8 cellular contexts compared by ENCODE assay signal in the genomic region with DNA sequence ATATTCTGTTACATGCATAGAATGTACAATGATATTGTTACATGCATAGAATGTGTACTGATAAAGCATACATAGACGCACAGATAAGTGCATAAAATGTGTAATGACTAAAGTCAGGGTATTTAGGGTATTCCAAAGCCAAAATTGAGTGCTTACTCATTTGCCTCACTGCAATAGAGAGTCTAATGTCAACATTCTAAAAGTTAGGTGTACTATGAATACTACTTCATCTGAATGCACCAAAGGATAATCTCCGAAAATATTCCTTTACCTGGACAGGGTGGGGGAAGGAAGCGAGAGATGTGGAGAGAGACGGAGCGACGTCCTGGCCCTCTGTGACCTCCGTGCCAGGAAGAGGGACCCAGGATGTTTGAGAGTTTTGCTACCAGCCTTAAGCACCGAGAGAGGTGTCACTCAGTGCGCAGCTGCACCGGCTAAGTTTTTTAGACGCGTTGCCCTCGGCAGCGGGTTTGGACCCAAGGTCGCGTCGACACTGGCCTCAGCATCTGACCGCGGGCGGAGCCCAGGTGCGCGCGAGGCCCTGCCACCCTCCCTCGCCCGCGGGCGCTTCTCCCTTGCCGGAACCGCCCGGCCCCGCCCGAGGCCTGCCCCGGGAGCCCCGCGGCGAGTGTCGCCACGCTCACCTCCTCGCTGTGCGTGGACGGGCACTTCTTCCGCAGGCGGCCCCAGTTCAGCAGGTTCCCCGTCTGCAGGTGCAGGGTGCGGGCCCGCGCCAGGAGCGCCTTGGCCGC. TPM values are rescaled to one million over a fixed set of nuclear protein-coding genes. Genes with fewer than 3 reads are reported as not detected.
A peak's percentile ranks its signal among the peaks of the same experiment; 100 is the strongest.
DNase-seq lines count a peak whose midpoint lies in the region; ATAC-seq, FAIRE-seq and TF ChIP-seq lines count a peak whose summit lies in the region.

No MANE protein-coding gene starts in this region.

- TF ChIP-seq POLR2A in prostate gland (IDR thresholded peaks at IDR 0.05): no peak

- BruUV-seq in A673 (replicated peaks; lab: Mats Ljungman, UMichigan) (no TSS peak), Panc1 (replicated peaks; lab: Mats Ljungman, UMichigan) (no TSS peak)

- in situ Hi-C loops in Panc1 (cut with HindIII; ENCODE audit: low pct_unique_long_range_greater_than_20kb, low sequenced_read_pairs): no loop called here

- H3K36me3 ChIP-seq in A673 (ENCODE audit: insufficient read depth, low read length, poor library complexity, severe bottlenecking) (no peaks in the 10 kb centered on the region), Panc1 (ENCODE audit: control insufficient read depth, insufficient read depth, low read length) (peaks cover 2% of the 10 kb centered on the region; the same call in 1 of the 2 replicates), prostate gland (no peaks in the 10 kb centered on the region)

- no peaks in the 10 kb centered on the region for H3K9me3 ChIP-seq in A673 (ENCODE audit: low read depth, low read length, poor library complexity, severe bottlenecking)
- H3K9me3 ChIP-seq in Panc1 (ENCODE audit: control insufficient read depth, insufficient read depth, low read depth, low read length): no peaks in the 10 kb centered on the region
- H3K9me3 ChIP-seq in prostate gland: no peaks in the 10 kb centered on the region

- FAIRE-seq in urothelium cell line (lab: Jason Lieb, UNC): no peak

- TF ChIP-seq CTCF in A673 (conservative IDR thresholded peaks at IDR 0.05; ENCODE audit: low read depth, low read length) (no peak), Panc1 (IDR thresholded peaks at IDR 0.05) (no peak), prostate gland (IDR thresholded peaks at IDR 0.05) (no peak)

- H3K27ac ChIP-seq in A673 (ENCODE audit: low read depth, low read length, poor library complexity, severe bottlenecking) (peak overlapping the region; percentile 82), Panc1 (ENCODE audit: low read length) (peak overlapping the region; percentile 88), prostate gland (peak overlapping the region; percentile 79 to 84)

- CTCF ChIA-PET in A673 (lab: Charles Lee) (interaction anchor here (0.6 kb wide), 1 partner anchor 38 kb away, joined by 4 read pairs; no protein-coding TSS in a partner anchor), Panc1 (lab: Charles Lee) (no interaction called here)

- peak; percentile 34 for DNase-seq in A673 (ENCODE audit: low spot score)
- DNase-seq in Panc1 (ENCODE audit: low read depth, low spot score): no peak
- peak; percentile 46 for DNase-seq in activated gamma-delta T cell (lab: John Stamatoyannopoulos, UW)
- peak; percentile 79 for DNase-seq in cardiac septum (ENCODE audit: low spot score)
- DNase-seq in prostate gland (ENCODE audit: low spot score): peak; percentile 12
- peak; percentile 51 for DNase-seq in urothelium cell line (ENCODE audit: low spot score)

- ATAC-seq in GM18517 (IDR thresholded peaks at IDR 0.05; ENCODE audit: unreplicated experiment) (peak; percentile 35), HG03039 (IDR thresholded peaks at IDR 0.05; ENCODE audit: unreplicated experiment) (peak; percentile 34), Panc1 (peak; percentile 55)

- intact Hi-C loops in A673 (cut with micrococcal nuclease; ENCODE audit: unreplicated experiment) (loop anchor here (2.0 kb wide), 1 partner anchor 30 kb away; the partner anchor contains the start of gene DNTTIP2), Panc1 (cut with micrococcal nuclease; ENCODE audit: unreplicated experiment) (no loop called here), cardiac septum (cut with DNase I) (loop anchor here (5.0 kb wide), 1 partner anchor 61 kb away; no protein-coding TSS in a partner anchor), prostate gland (cut with DNase I) (loop anchor here (2.0 kb wide), 1 partner anchor 30 kb away; the partner anchor contains the start of gene DNTTIP2)

- H3K27me3 ChIP-seq in A673 (replicated peaks; ENCODE audit: insufficient read depth, low read depth, low read length, poor library complexity) (no peaks in the 10 kb centered on the region), Panc1 (ENCODE audit: control insufficient read depth, insufficient read depth, low read length) (no peaks in the 10 kb centered on the region), prostate gland (replicated peaks; ENCODE audit: insufficient read depth) (no peaks in the 10 kb centered on the region)

- H3K4me3 ChIP-seq in A673 (ENCODE audit: low read depth, low read length, poor library complexity, severe bottlenecking) (peak overlapping the region; percentile 89), Panc1 (ENCODE audit: low read depth in 2 of 2, low read length in 2 of 2) (peak overlapping the region; percentile 82 to 87), prostate gland (peak overlapping the region; percentile 85 to 86)

- WGBS in prostate gland: under 1% methylated on average over 40 of the region's 49 CpGs

- peaks cover 45% of the 10 kb centered on the region for H3K4me1 ChIP-seq in A673 (ENCODE audit: insufficient read depth, low read length, poor library complexity, severe bottlenecking)
- peaks cover 28% of the 10 kb centered on the region for H3K4me1 ChIP-seq in Panc1 (ENCODE audit: control insufficient read depth, insufficient read depth, low read length)
- H3K4me1 ChIP-seq in prostate gland (replicated peaks): no peaks in the 10 kb centered on the region

- POLR2A ChIA-PET in A673 (lab: Charles Lee; ENCODE audit: low non-redundant PET): no interaction called here
- POLR2A ChIA-PET in Panc1 (lab: Charles Lee): interaction anchor here (0.6 kb wide), 1 partner anchor 1505 kb away, joined by 5 read pairs; no protein-coding TSS in a partner anchor

RNA-seq across cellular contexts. Expression of gene GCLM, which starts 0.7 kb away (rescaled TPM):
- total RNA-seq in A673 (2021) (27.5 and 34.4 TPM in 2 replicates), Panc1 (2021; ENCODE audit: unreplicated experiment) (33.7 TPM), cardiac septum (10.5 TPM), prostate gland (10 to 100 TPM in 1 of 2 donors, 1 to 10 TPM in 1; 6.5 to 14.1 TPM)
- 19.1 TPM for polyA plus RNA-seq in Panc1 (2012; ENCODE audit: insufficient read length)

RNA-seq across cellular contexts. Expression of gene DNTTIP2, which starts 29.6 kb away (rescaled TPM):
- 78.4 and 102 TPM in 2 replicates for total RNA-seq in A673 (2021)
- total RNA-seq in Panc1 (2021; ENCODE audit: unreplicated experiment): 50.3 TPM
- 29.8 TPM for polyA plus RNA-seq in Panc1 (2012; ENCODE audit: insufficient read length)
- 41.8 TPM for total RNA-seq in cardiac septum
- total RNA-seq in prostate gland: 10 to 100 TPM; 15.9 to 26.1 TPM
